ENCODE assay signal across 3 cellular contexts in genomic region chr21:7797328-7797727, GRCh38.
DNase-seq lines count a peak whose midpoint lies in the region; ATAC-seq, FAIRE-seq and TF ChIP-seq lines count a peak whose summit lies in the region.
"Not testable (repeated sequence)": the region's sequence is repeated elsewhere in the genome, so short reads cannot be mapped to it uniquely, and the experiment has no call there.

No MANE protein-coding gene starts in this region.

- not testable (repeated sequence) for TF ChIP-seq POLR2A in HepG2 (IDR thresholded peaks at IDR 0.05; ENCODE audit: insufficient read depth in 1 of 2, low read depth in 2 of 2, low read length in 2 of 2); right lobe of liver (IDR thresholded peaks at IDR 0.05)

- H3K36me3 ChIP-seq in HepG2 (replicated peaks in 1 of 2; ENCODE audit: control insufficient read depth in 1 of 2, insufficient read depth in 2 of 2, low read length in 2 of 2); right lobe of liver: not testable (repeated sequence)

- FAIRE-seq in HepG2 (lab: Jason Lieb, UNC) = not testable (repeated sequence)

- intact Hi-C loops in HepG2 (cut with micrococcal nuclease; ENCODE audit: unreplicated experiment); right lobe of liver (cut with DNase I): not testable (repeated sequence)

- H3K9me3 ChIP-seq in HepG2 (ENCODE audit: low read length); right lobe of liver: not testable (repeated sequence)

- no CpG with 5 or more reads among the region's 8 CpGs for WGBS in HepG2 (ENCODE audit: low lambda C conversion rate)
- WGBS in right lobe of liver (ENCODE audit: insufficient coverage, low coverage, low lambda C conversion rate, missing lambda C conversion rate) = no CpG with 5 or more reads among the region's 8 CpGs

- TF ChIP-seq CTCF in HepG2 (CRISPR knock-in tag; IDR thresholded peaks at IDR 0.05); right lobe of liver (IDR thresholded peaks at IDR 0.05): not testable (repeated sequence)

- not testable (repeated sequence) for H3K79me2 ChIP-seq in HepG2 (ENCODE audit: insufficient read depth, low read length)

- H2AFZ ChIP-seq in HepG2 (ENCODE audit: low read length) = not testable (repeated sequence)

- H3K4me3 ChIP-seq in HepG2 (replicated peaks in 1 of 3; ENCODE audit: insufficient read depth in 1 of 3, low read depth in 2 of 3, low read length in 3 of 3); right lobe of liver: not testable (repeated sequence)

- CTCF ChIA-PET in HepG2 (lab: Yijun Ruan, JAX; ENCODE audit: low intra/inter-chr PET ratio, low total read pairs) = not testable (repeated sequence)

- not testable (repeated sequence) for TF ChIP-seq RAD21 in HepG2 (CRISPR knock-in tag; IDR thresholded peaks at IDR 0.05)

- not testable (repeated sequence) for H3K9ac ChIP-seq in HepG2 (ENCODE audit: insufficient read depth, low read depth, low read length)

- not testable (repeated sequence) for TF ChIP-seq EP300 in HepG2 (IDR thresholded peaks at IDR 0.05; ENCODE audit: low read depth in 2 of 2, low read length in 2 of 2); HepG2 (CRISPR knock-in tag; IDR thresholded peaks at IDR 0.05; ENCODE audit: borderline replicate concordance)

- not testable (repeated sequence) for BruUV-seq in HepG2 (replicated peaks; lab: Mats Ljungman, UMichigan)

- not testable (repeated sequence) for H3K4me1 ChIP-seq in HepG2 (ENCODE audit: insufficient read depth, low read length); right lobe of liver

- in situ Hi-C loops in HepG2 (cut with HindIII; ENCODE audit: extremely low pct_ligation_motif_present, low pct_unique_long_range_greater_than_20kb) = not testable (repeated sequence)

- POLR2A ChIA-PET in HepG2 (lab: Yijun Ruan, JAX) = not testable (repeated sequence)

- not testable (repeated sequence) for H4K20me1 ChIP-seq in HepG2 (ENCODE audit: insufficient read depth, low read length)

- DNase-seq in left lobe of liver (ENCODE audit: low spot score); HepG2 (ENCODE audit: low spot score); right lobe of liver: not testable (repeated sequence)

- not testable (repeated sequence) for H3K4me2 ChIP-seq in HepG2 (ENCODE audit: low read depth, low read length)

- ATAC-seq in left lobe of liver (peak; percentile 80), HepG2 (peak; percentile 65), right lobe of liver (peak in 3 of 4 donors; percentile 23 to 74 (median 72))

- not testable (repeated sequence) for H3K27ac ChIP-seq in HepG2 (ENCODE audit: extremely low read length, insufficient read depth, low read length); right lobe of liver

- H3K27me3 ChIP-seq in HepG2 (ENCODE audit: control insufficient read depth in 1 of 2, insufficient read depth in 2 of 2, low read length in 2 of 2); right lobe of liver: not testable (repeated sequence)
